In the genomic region with DNA sequence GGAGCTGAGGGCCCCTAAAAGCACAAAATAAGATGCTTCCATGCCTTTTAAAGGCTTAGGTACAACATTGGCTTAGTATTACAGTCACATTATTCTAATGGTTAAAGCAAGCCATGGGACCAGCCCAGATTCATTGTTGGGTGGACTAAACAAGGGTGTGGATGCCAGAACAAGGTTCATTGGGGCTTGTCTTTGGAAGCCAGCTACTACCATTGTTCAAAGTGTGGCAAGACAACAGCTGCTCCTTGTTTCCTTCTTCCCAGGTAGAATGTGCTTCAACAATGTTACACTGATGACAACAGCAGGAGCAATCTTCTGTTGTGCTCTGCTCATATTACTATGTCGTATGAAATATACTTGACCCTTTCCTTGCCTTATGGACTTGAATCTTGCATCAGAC, we compare ENCODE assay signal across 7 cellular contexts.
"Had no signal": no experiment of that assay in that cellular context is flagged by ENCODE, and none has a peak within 500 bp of the region (broad histone marks: within the 10 kb centered on the region; RNA-seq: fewer than 3 reads in every experiment).

No MANE protein-coding gene starts in this region.

- H3K4me3 ChIP-seq: GM23338 had no signal

- ATAC-seq: GM23338 had no signal

- H3K4me2 ChIP-seq: GM23338 had no signal

- H3K9me3 Mint-ChIP-seq: GM23338, H9 had no signal

- H3K36me3 Mint-ChIP-seq: IgD-negative memory B cell had no signal

- H2AFZ ChIP-seq: GM23338 had no signal

- FAIRE-seq: H1, H54, HTR-8/SVneo had no signal

- DNase-seq: H9, HCEC 1CT had no signal

- H3K27ac Mint-ChIP-seq: GM23338, H9, IgD-negative memory B cell had no signal
